19 cellular contexts compared by ENCODE assay signal in the genomic region with DNA sequence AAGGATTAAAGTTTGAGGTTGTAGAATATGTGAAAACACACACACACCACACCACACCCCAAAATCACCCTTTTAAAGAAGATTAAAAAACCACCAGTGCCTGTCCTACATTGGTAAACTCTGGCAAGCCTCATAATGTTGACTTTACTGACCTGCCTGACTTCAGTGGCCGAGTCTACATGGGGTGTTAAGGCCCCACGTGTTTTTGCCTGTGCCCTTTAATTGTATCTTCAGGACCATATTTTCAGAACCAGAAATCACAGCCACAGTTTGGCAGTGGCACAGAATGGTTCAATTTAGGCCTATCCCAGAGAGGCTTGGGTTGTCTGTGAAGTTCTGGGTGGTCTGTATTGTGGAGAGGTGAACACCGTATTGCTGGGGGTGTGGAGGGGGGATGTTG. TPM values are rescaled to one million over a fixed set of nuclear protein-coding genes. Genes with fewer than 3 reads are reported as not detected.
DNase-seq lines count a peak whose midpoint lies in the region; ATAC-seq and TF ChIP-seq lines count a peak whose summit lies in the region.
"Had no signal": no experiment of that assay in that cellular context is flagged by ENCODE, and none has a peak within 500 bp of the region (broad histone marks: within the 10 kb centered on the region; RNA-seq: fewer than 3 reads in every experiment).

No MANE protein-coding gene starts in this region.

- H3K4me1 Mint-ChIP-seq in MCF 10A (ENCODE audit: insufficient read depth, unreplicated experiment): peaks cover 77% of the 10 kb centered on the region
- peaks cover 74% of the 10 kb centered on the region for H3K4me1 Mint-ChIP-seq in progenitor cell of endocrine pancreas (ENCODE audit: low read depth)

- TF ChIP-seq CTCF in MCF 10A (IDR thresholded peaks at IDR 0.05; ENCODE audit: unreplicated experiment): no peak
- no peak for TF ChIP-seq CTCF in breast epithelium (IDR thresholded peaks at IDR 0.05)
- TF ChIP-seq CTCF in progenitor cell of endocrine pancreas (IDR thresholded peaks at IDR 0.05; ENCODE audit: unreplicated experiment): no peak
- TF ChIP-seq CTCF in tibial artery (IDR thresholded peaks at IDR 0.05): no peak

- no TSS peak for BruUV-seq in MCF 10A (replicated peaks; lab: Mats Ljungman, UMichigan)

- DNase-seq in MCF 10A (ENCODE audit: unreplicated experiment) (no peak), breast epithelium (ENCODE audit: low spot score in 2 of 2) (no peak), left lobe of liver (ENCODE audit: low spot score) (no peak), progenitor cell of endocrine pancreas (ENCODE audit: low spot score, unreplicated experiment) (no peak), tibial artery (no peak)
- DNase-seq: 8988T; activated CD4-positive, CD25-positive, alpha-beta regulatory T cell treated with anti-CD3 and anti-CD28 coated beads, Interleukin-2, amount 50 U/mL, for 72 hours; activated naive CD4-positive, alpha-beta T cell treated with anti-CD3 and anti-CD28 coated beads, Interleukin-2, amount 50 U/mL, for 16 hours; activated T-cell treated with anti-CD3 and anti-CD28 coated beads, Interleukin-2, amount 50 U/mL, for 4 hours; aorta; hippocampal formation; MM.1S; NCI-H2171 treated with DMSO at 0.1 percent for 48 hours; NCI-H69; retina; transverse colon had no signal

- ATAC-seq in left lobe of liver (peak; percentile 42), HG03025 (IDR thresholded peaks at IDR 0.05; ENCODE audit: low FRiP score, unreplicated experiment) (no peak), HG02973 (IDR thresholded peaks at IDR 0.05; ENCODE audit: unreplicated experiment) (no peak), GM19035 (IDR thresholded peaks at IDR 0.05; ENCODE audit: unreplicated experiment) (no peak)
- ATAC-seq: activated T-cell treated with anti-CD3 and anti-CD28 coated beads, Interleukin-2, amount 50 U/mL, for 4 hours had no signal

- H3K36me3 Mint-ChIP-seq in MCF 10A (ENCODE audit: insufficient read depth, unreplicated experiment) (peaks cover 100% of the 10 kb centered on the region), progenitor cell of endocrine pancreas (ENCODE audit: insufficient read depth) (no peaks in the 10 kb centered on the region)

- H3K36me3 ChIP-seq in breast epithelium: no peaks in the 10 kb centered on the region
- H3K36me3 ChIP-seq in tibial artery: peaks cover 18 to 81% (median 70%) of the 10 kb centered on the region in 3 donors
- H3K36me3 ChIP-seq: transverse colon had no signal

- no peak overlapping the region for H3K27ac ChIP-seq in breast epithelium
- H3K27ac ChIP-seq in tibial artery: peak overlapping the region; percentile 73 to 78

- H3K27me3 Mint-ChIP-seq in MCF 10A (ENCODE audit: insufficient read depth, unreplicated experiment): no peaks in the 10 kb centered on the region
- no peaks in the 10 kb centered on the region for H3K27me3 Mint-ChIP-seq in progenitor cell of endocrine pancreas

- H3K27me3 ChIP-seq in breast epithelium (no peaks in the 10 kb centered on the region), tibial artery (no peaks in the 10 kb centered on the region)
- H3K27me3 ChIP-seq: transverse colon had no signal

- H3K4me1 ChIP-seq in breast epithelium (peaks cover 5 to 10% of the 10 kb centered on the region in 2 donors), tibial artery (peaks cover 14 to 100% (median 87%) of the 10 kb centered on the region in 4 donors)

- no peaks in the 10 kb centered on the region for H3K9me3 ChIP-seq in breast epithelium
- H3K9me3 ChIP-seq in tibial artery: no peaks in the 10 kb centered on the region
- H3K9me3 ChIP-seq: transverse colon had no signal

- H3K4me3 ChIP-seq in breast epithelium: no peak overlapping the region
- peak overlapping the region in 1 of 2 donors; percentile 34 for H3K4me3 ChIP-seq in tibial artery
- H3K4me3 ChIP-seq: transverse colon had no signal

- intact Hi-C loops in MCF 10A (cut with micrococcal nuclease) (no loop called here), breast epithelium (cut with DNase I; ENCODE audit: low total_unique reads) (no loop called here), tibial artery (cut with DNase I; ENCODE audit: low total_unique reads) (no loop called here)

- TF ChIP-seq POLR2A in breast epithelium (IDR thresholded peaks at IDR 0.05): no peak

- H3K9me3 Mint-ChIP-seq in MCF 10A (ENCODE audit: unreplicated experiment) (no peaks in the 10 kb centered on the region), progenitor cell of endocrine pancreas (ENCODE audit: low read depth) (no peaks in the 10 kb centered on the region)
- H3K9me3 Mint-ChIP-seq: activated T-cell treated with anti-CD3 and anti-CD28 coated beads, Interleukin-2, amount 50 U/mL, for 4 hours had no signal

- H3K27ac Mint-ChIP-seq in MCF 10A (ENCODE audit: low read depth, unreplicated experiment) (peak overlapping the region; percentile 79), progenitor cell of endocrine pancreas (peak overlapping the region; percentile 98)

- CTCF ChIA-PET in MCF 10A (lab: Yijun Ruan, JAX): no interaction called here

- POLR2A ChIA-PET in MCF 10A (lab: Yijun Ruan, JAX): no interaction called here

- no peak overlapping the region for H3K4me3 Mint-ChIP-seq in MCF 10A (ENCODE audit: unreplicated experiment)
- no peak overlapping the region for H3K4me3 Mint-ChIP-seq in progenitor cell of endocrine pancreas (ENCODE audit: low read depth)
- H3K4me3 Mint-ChIP-seq: activated T-cell treated with anti-CD3 and anti-CD28 coated beads, Interleukin-2, amount 50 U/mL, for 4 hours had no signal

RNA-seq across cellular contexts. Expression of a gene that starts 33.4 kb away (rescaled TPM):
- total RNA-seq in MCF 10A (2022) (70.4 and 75.3 TPM in 2 replicates), breast epithelium (100 to 1,000 TPM; 236 to 358 (median 271) TPM), left lobe of liver (160 TPM), progenitor cell of endocrine pancreas (29.6 and 32.6 TPM in 2 replicates)

Comparison
In these comparisons a context has a peak if more than half of its experiments do, and no peak if none do; other contexts are left out.
1. H3K27ac ChIP-seq: peak in tibial artery (2 of 2); none in breast epithelium (0 of 2).